Comparison of ENCODE assay signal across 8 cellular contexts in the genomic region with DNA sequence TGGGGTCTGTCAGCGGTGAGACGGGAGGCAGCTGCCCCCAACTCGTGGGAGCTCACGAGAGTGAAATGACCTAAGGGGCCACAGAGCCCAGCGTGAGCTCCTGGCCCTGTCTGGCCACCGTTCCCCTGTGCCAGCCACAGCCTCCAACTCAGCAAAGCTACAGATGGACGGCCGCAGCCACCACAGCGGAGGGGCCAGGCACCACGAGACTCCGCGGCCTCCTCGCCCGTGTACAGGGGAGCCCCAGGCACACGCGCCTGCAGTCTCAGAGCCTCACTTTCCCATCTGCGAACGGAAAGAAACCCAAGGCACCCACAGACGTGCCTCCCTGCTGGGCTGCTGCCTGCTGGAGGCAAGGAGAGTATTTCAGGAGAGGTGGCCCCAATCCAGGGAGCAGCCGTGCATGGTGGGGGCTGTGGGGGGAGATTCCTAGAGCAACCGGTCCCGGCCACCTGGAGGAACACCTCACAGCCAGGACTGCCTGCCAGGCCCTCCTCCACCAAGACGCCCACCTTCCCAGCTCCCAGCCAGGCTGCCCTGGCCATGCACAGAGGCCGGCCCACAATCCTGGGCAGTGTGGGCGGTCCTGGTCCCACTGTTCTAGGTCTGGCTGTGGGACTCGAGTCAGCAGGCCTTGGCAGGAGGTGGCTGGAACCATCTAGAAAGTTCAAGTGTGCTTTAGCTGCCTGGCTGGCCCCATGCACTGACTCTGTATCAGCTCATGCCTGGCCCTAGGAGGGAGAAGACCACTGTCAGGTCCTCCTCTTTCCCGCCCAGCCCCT. TPM values are rescaled to one million over a fixed set of nuclear protein-coding genes. Genes with fewer than 3 reads are reported as not detected.
DNase-seq lines count a peak whose midpoint lies in the region; ATAC-seq and TF ChIP-seq lines count a peak whose summit lies in the region.

No MANE protein-coding gene starts in this region.

- TF ChIP-seq CTCF in right atrium auricular region (IDR thresholded peaks at IDR 0.05), result no peak

- DNase-seq in H7, result peak; percentile 68
- DNase-seq in right atrium auricular region (ENCODE audit: low spot score), result no peak
- no peak for DNase-seq in skeletal muscle cell (ENCODE audit: low read depth)
- DNase-seq in NCI-H446 treated with DMSO at 0.1 percent for 48 hours (lab: John Stamatoyannopoulos, UW), result no peak
- no peak for DNase-seq in HPDE6-E6E7 (ENCODE audit: extremely low spot score)
- DNase-seq in NCI-H69 (lab: John Stamatoyannopoulos, UW), result no peak
- DNase-seq in SK-N-DZ (ENCODE audit: low spot score), result no peak

- no peaks in the 10 kb centered on the region for H3K9me3 ChIP-seq in right atrium auricular region

- peak overlapping the region; percentile 75 for H3K4me3 Mint-ChIP-seq in activated T-helper 17 cell treated with anti-CD3 and anti-CD28 coated beads, Interleukin-2, amount 50 U/mL, for 72 hours

- peaks cover 61% of the 10 kb centered on the region for H3K36me3 Mint-ChIP-seq in activated T-helper 17 cell treated with anti-CD3 and anti-CD28 coated beads, Interleukin-2, amount 50 U/mL, for 72 hours (ENCODE audit: low read depth)

- H3K27me3 ChIP-seq in H7 (ENCODE audit: control insufficient read depth, insufficient read depth, low read length), result no peaks in the 10 kb centered on the region
- no peaks in the 10 kb centered on the region for H3K27me3 ChIP-seq in right atrium auricular region

- no peak for ATAC-seq in activated T-helper 17 cell treated with anti-CD3 and anti-CD28 coated beads, Interleukin-2, amount 50 U/mL, for 72 hours (replicated peaks)

- H3K27ac ChIP-seq in right atrium auricular region, result peak overlapping the region; percentile 98 to 99

- H3K4me1 Mint-ChIP-seq in activated T-helper 17 cell treated with anti-CD3 and anti-CD28 coated beads, Interleukin-2, amount 50 U/mL, for 72 hours, result no peaks in the 10 kb centered on the region

- H3K9me3 Mint-ChIP-seq in activated T-helper 17 cell treated with anti-CD3 and anti-CD28 coated beads, Interleukin-2, amount 50 U/mL, for 72 hours, result no peaks in the 10 kb centered on the region

- H3K4me3 ChIP-seq in H7 (ENCODE audit: insufficient read depth, low read depth, low read length), result no peak overlapping the region
- peak overlapping the region; percentile 88 to 95 for H3K4me3 ChIP-seq in right atrium auricular region
- peak overlapping the region; percentile 93 for H3K4me3 ChIP-seq in skeletal muscle cell (ENCODE audit: low read depth, low read length)

- no peaks in the 10 kb centered on the region for H3K27me3 Mint-ChIP-seq in activated T-helper 17 cell treated with anti-CD3 and anti-CD28 coated beads, Interleukin-2, amount 50 U/mL, for 72 hours

- peak overlapping the region; percentile 38 for H3K27ac Mint-ChIP-seq in activated T-helper 17 cell treated with anti-CD3 and anti-CD28 coated beads, Interleukin-2, amount 50 U/mL, for 72 hours

- H3K36me3 ChIP-seq in H7 (replicated peaks; ENCODE audit: control insufficient read depth, insufficient read depth, low read length), result no peaks in the 10 kb centered on the region; the same call in none of the 2 replicates
- H3K36me3 ChIP-seq in right atrium auricular region, result peaks cover 29% of the 10 kb centered on the region

- peaks cover 0 to 77% of the 10 kb centered on the region in 2 donors for H3K4me1 ChIP-seq in right atrium auricular region

RNA-seq across cellular contexts. Expression of a gene that starts 1.9 kb away (rescaled TPM):
- total RNA-seq in H7 (2014; rRNA removed; shearing (Covaris generic)), result 130 and 135 TPM in 2 replicates
- 100 to 1,000 TPM; 280 to 525 TPM for total RNA-seq in activated T-helper 17 cell treated with anti-CD3 and anti-CD28 coated beads, Interleukin-2, amount 50 U/mL, for 72 hours
- total RNA-seq in right atrium auricular region, result 100 to 1,000 TPM in 1 of 2 donors, 10 to 100 TPM in 1; 90.3 to 107 TPM
- polyA plus RNA-seq in SK-N-DZ (2014; cell fraction: cytosol; rRNA removed), result 43.2 and 44.6 TPM in 2 replicates
- polyA plus RNA-seq in SK-N-DZ (2014; cell fraction: nucleus; rRNA removed), result 59.1 and 76.4 TPM in 2 replicates

RNA-seq across cellular contexts. Expression of a gene that starts 33.6 kb away (rescaled TPM):
- total RNA-seq in H7 (2014; rRNA removed; shearing (Covaris generic)), result 126 and 129 TPM in 2 replicates
- total RNA-seq in activated T-helper 17 cell treated with anti-CD3 and anti-CD28 coated beads, Interleukin-2, amount 50 U/mL, for 72 hours, result 10 to 100 TPM; 44.2 to 56.0 TPM
- 10 to 100 TPM; 54.8 to 55.9 TPM for total RNA-seq in right atrium auricular region
- polyA plus RNA-seq in SK-N-DZ (2014; cell fraction: cytosol; rRNA removed), result 94.2 and 137 TPM in 2 replicates
- 74.0 and 88.6 TPM in 2 replicates for polyA plus RNA-seq in SK-N-DZ (2014; cell fraction: nucleus; rRNA removed)

RNA-seq across cellular contexts. Expression of a gene that starts 47.0 kb away (rescaled TPM):
- 7.7 and 8.9 TPM in 2 replicates for total RNA-seq in H7 (2014; rRNA removed; shearing (Covaris generic))
- total RNA-seq in activated T-helper 17 cell treated with anti-CD3 and anti-CD28 coated beads, Interleukin-2, amount 50 U/mL, for 72 hours, result 100 to 1,000 TPM; 271 to 387 TPM
- total RNA-seq in right atrium auricular region, result 10 to 100 TPM; 19.7 to 29.4 TPM
- 7.2 and 8.4 TPM in 2 replicates for polyA plus RNA-seq in SK-N-DZ (2014; cell fraction: cytosol; rRNA removed)
- polyA plus RNA-seq in SK-N-DZ (2014; cell fraction: nucleus; rRNA removed), result 3.4 and 4.2 TPM in 2 replicates

RNA-seq across cellular contexts. Expression of a gene that starts 47.6 kb away (rescaled TPM):
- total RNA-seq in H7 (2014; rRNA removed; shearing (Covaris generic)), result 0.80 and 0.81 TPM in 2 replicates
- 100 to 1,000 TPM in 1 of 2 donors, 10 to 100 TPM in 1; 13.9 to 143 TPM for total RNA-seq in activated T-helper 17 cell treated with anti-CD3 and anti-CD28 coated beads, Interleukin-2, amount 50 U/mL, for 72 hours
- total RNA-seq in right atrium auricular region, result 1 to 10 TPM in 1 of 2 donors, under 1 TPM in 1; 0.67 to 1.4 TPM
- polyA plus RNA-seq in SK-N-DZ (2014; cell fraction: cytosol; rRNA removed), result 0.27 and 1.7 TPM in 2 replicates
- 6.8 and 9.5 TPM in 2 replicates for polyA plus RNA-seq in SK-N-DZ (2014; cell fraction: nucleus; rRNA removed)

Comparison
In these comparisons a context has a peak if more than half of its experiments do, and no peak if none do; other contexts are left out.
1. RNA of a gene that starts 47.0 kb away (total RNA-seq): 271 to 387 TPM in activated T-helper 17 cell treated with anti-CD3 and anti-CD28 coated beads, Interleukin-2, amount 50 U/mL, for 72 hours; 19.7 to 29.4 TPM in right atrium auricular region and 7.7 to 8.9 TPM in H7; every median in the first group is over 4 times any median in the second.